In genomic region chr3:160671231-160671630, GRCh38 we compare ENCODE assay signal across 11 cellular contexts. TPM values are rescaled to one million over a fixed set of nuclear protein-coding genes. Genes with fewer than 3 reads are reported as not detected.
DNase-seq lines count a peak whose midpoint lies in the region; ATAC-seq and TF ChIP-seq lines count a peak whose summit lies in the region.
"Had no signal": no experiment of that assay in that cellular context is flagged by ENCODE, and none has a peak within 500 bp of the region (broad histone marks: within the 10 kb centered on the region; RNA-seq: fewer than 3 reads in every experiment).

No MANE protein-coding gene starts in this region.

- H3F3A ChIP-seq in SU-DHL-6 (ENCODE audit: insufficient read depth): no peaks in the 10 kb centered on the region

- H3K27me3 ChIP-seq in SU-DHL-6 (ENCODE audit: low read length) (no peaks in the 10 kb centered on the region), HAP-1 (ENCODE audit: low read depth) (no peaks in the 10 kb centered on the region; the same call in 1 of the 2 replicates), brain microvascular endothelial cell (replicated peaks) (no peaks in the 10 kb centered on the region)

- H3K27ac ChIP-seq in SU-DHL-6 (ENCODE audit: low read depth, low read length) (no peak overlapping the region), brain microvascular endothelial cell (no peak overlapping the region)
- H3K27ac ChIP-seq: RWPE1 had no signal

- in situ Hi-C loops in HAP-1 (cut with MboI; ENCODE audit: low sequenced_read_pairs): no loop called here
- in situ Hi-C loops in brain microvascular endothelial cell (cut with HindIII; ENCODE audit: low pct_ligation_motif_present, low sequenced_read_pairs): no loop called here

- ATAC-seq in GM18505 (IDR thresholded peaks at IDR 0.05; ENCODE audit: unreplicated experiment): peak; percentile 90
- ATAC-seq in GM21447 (IDR thresholded peaks at IDR 0.05; ENCODE audit: unreplicated experiment): peak; percentile 92
- peak; percentile 94 for ATAC-seq in HG03097 (IDR thresholded peaks at IDR 0.05; ENCODE audit: low FRiP score, unreplicated experiment)
- ATAC-seq in esophagus mucosa: no peak
- ATAC-seq: activated CD8-positive, alpha-beta T cell treated with anti-CD3 and anti-CD28 coated beads for 36 hours had no signal

- no peaks in the 10 kb centered on the region for H3K79me2 ChIP-seq in SU-DHL-6 (ENCODE audit: insufficient read depth, low read length)

- H3K36me3 ChIP-seq in SU-DHL-6 (ENCODE audit: low read length) (no peaks in the 10 kb centered on the region), HAP-1 (replicated peaks) (no peaks in the 10 kb centered on the region), brain microvascular endothelial cell (replicated peaks) (no peaks in the 10 kb centered on the region)

- no peaks in the 10 kb centered on the region for H3K4me1 ChIP-seq in HAP-1

- TF ChIP-seq POLR2A in GM18505 (IDR thresholded peaks at IDR 0.05; ENCODE audit: borderline replicate concordance, extremely low read depth, insufficient read depth, insufficient read length): no peak

- H3K4me3 ChIP-seq in SU-DHL-6 (ENCODE audit: insufficient read depth, low read length, poor library complexity, severe bottlenecking) (no peak overlapping the region), HAP-1 (no peak overlapping the region), brain microvascular endothelial cell (ENCODE audit: low read depth, low read length) (no peak overlapping the region)

- no peak for DNase-seq in NCI-H187 (lab: John Stamatoyannopoulos, UW)
- DNase-seq in HAP-1 (ENCODE audit: low spot score in 2 of 2): no peak
- DNase-seq in brain microvascular endothelial cell: no peak
- DNase-seq: activated CD8-positive, alpha-beta T cell treated with anti-CD3 and anti-CD28 coated beads for 36 hours; CD4-positive, CD25-positive, alpha-beta regulatory T cell had no signal

- H3K9ac ChIP-seq in SU-DHL-6 (ENCODE audit: low read length): no peak overlapping the region

- no peaks in the 10 kb centered on the region for H4K20me1 ChIP-seq in SU-DHL-6 (ENCODE audit: low read depth, low read length)

- TF ChIP-seq CTCF in SU-DHL-6 (IDR thresholded peaks at IDR 0.05; ENCODE audit: insufficient read depth, low read length, poor library complexity, severe bottlenecking) (no peak), brain microvascular endothelial cell (IDR thresholded peaks at IDR 0.05; ENCODE audit: low read depth, low read length, missing control alignments) (no peak)

- no peaks in the 10 kb centered on the region for H3K9me3 ChIP-seq in SU-DHL-6 (ENCODE audit: insufficient read depth, low read length)
- no peaks in the 10 kb centered on the region for H3K9me3 ChIP-seq in HAP-1

- no peaks in the 10 kb centered on the region for H3K9me2 ChIP-seq in SU-DHL-6 (replicated peaks; ENCODE audit: insufficient read depth, low read length)

- peak overlapping the region; percentile 51 for H3K4me2 ChIP-seq in SU-DHL-6 (ENCODE audit: low read depth, low read length, poor library complexity, severe bottlenecking)

- H2AFZ ChIP-seq in SU-DHL-6 (ENCODE audit: low read depth, low read length, severe bottlenecking): peak overlapping the region; percentile 74

RNA-seq across cellular contexts. Expression of gene ARL14, which starts 5.7 kb away (rescaled TPM):
- 0.32 TPM for total RNA-seq in esophagus mucosa
- total RNA-seq: activated CD8-positive, alpha-beta T cell treated with anti-CD3 and anti-CD28 coated beads for 36 hours; CD4-positive, CD25-positive, alpha-beta regulatory T cell had no signal
